In the genomic region with DNA sequence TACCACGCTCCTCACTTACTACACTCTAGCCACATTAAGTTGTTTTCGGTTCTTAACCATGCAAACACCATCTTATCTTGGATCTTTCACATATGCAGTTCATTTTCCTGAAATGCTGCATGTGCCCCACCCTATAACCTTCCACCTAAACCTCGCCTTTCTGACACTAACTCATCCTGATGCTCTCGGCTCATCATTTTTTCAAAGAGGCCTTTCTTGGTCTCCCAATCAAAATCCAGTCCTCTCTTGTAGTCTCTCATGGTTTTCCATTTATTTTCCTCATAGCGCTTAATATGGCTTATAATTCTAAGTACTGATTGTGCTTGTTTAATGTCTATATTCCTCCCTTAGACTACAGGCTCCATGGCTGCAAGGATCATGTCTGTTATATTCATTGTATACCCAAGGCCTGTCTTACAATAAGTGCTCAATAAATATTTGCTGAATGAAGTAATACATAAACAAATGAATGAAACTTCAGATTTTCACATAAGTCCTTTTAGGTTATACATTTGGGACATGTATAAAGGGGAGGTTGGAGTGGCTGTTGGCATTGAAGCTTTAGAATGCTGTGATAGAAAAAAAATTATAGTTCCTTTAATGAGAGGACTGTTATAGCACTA, we compare ENCODE assay signal across 1 cellular context.
A peak's percentile ranks its signal among the peaks of the same experiment; 100 is the strongest.
TF ChIP-seq lines count a peak whose summit lies in the region.

No MANE protein-coding gene starts in this region.

TF ChIP-seq in K562, 482 proteins besides CTCF, POLR2A, EP300 and RAD21 (continued from another document and continues in another):
- TF ChIP-seq ZNF347 (CRISPR knock-in tag; IDR thresholded peaks at IDR 0.05; ENCODE audit: low read depth) (no peak), ZFP36 (IDR thresholded peaks at IDR 0.05; ENCODE audit: low read depth, low read length, partially characterized antibody) (no peak), SAFB (IDR thresholded peaks at IDR 0.05; ENCODE audit: borderline replicate concordance, low read depth, low read length) (no peak), PRPF4 (IDR thresholded peaks at IDR 0.05; ENCODE audit: insufficient read depth, low read depth, low read length, poor library complexity, severe bottlenecking) (no peak), ZNF785 (CRISPR knock-in tag; IDR thresholded peaks at IDR 0.05) (no peak), HEY1 (CRISPR knock-in tag; IDR thresholded peaks at IDR 0.05; ENCODE audit: borderline replicate concordance) (no peak), CHD1 (IDR thresholded peaks at IDR 0.05; ENCODE audit: low read length) (no peak), ARID2 (IDR thresholded peaks at IDR 0.05) (no peak), SMC3 (conservative IDR thresholded peaks at IDR 0.05; ENCODE audit: insufficient read depth, low read depth, low read length) (no peak), PTTG1 (tag; IDR thresholded peaks at IDR 0.05; ENCODE audit: low read depth) (no peak), MCM7 (IDR thresholded peaks at IDR 0.05) (no peak), OTX1 (CRISPR knock-in tag; IDR thresholded peaks at IDR 0.05) (peak; percentile 87; the same call in 1 of the 2 replicates), SRSF7 (optimal IDR thresholded peaks at IDR 0.05; ENCODE audit: low read depth, low read length) (no peak)
- TF ChIP-seq, protein P1, sequence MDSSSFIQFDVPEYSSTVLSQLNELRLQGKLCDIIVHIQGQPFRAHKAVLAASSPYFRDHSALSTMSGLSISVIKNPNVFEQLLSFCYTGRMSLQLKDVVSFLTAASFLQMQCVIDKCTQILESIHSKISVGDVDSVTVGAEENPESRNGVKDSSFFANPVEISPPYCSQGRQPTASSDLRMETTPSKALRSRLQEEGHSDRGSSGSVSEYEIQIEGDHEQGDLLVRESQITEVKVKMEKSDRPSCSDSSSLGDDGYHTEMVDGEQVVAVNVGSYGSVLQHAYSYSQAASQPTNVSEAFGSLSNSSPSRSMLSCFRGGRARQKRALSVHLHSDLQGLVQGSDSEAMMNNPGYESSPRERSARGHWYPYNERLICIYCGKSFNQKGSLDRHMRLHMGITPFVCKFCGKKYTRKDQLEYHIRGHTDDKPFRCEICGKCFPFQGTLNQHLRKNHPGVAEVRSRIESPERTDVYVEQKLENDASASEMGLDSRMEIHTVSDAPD (CRISPR knock-in tag; IDR thresholded peaks at IDR 0.05) = no peak
- TF ChIP-seq, protein P2, sequence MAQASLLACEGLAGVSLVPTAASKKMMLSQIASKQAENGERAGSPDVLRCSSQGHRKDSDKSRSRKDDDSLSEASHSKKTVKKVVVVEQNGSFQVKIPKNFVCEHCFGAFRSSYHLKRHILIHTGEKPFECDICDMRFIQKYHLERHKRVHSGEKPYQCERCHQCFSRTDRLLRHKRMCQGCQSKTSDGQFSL (CRISPR knock-in tag; IDR thresholded peaks at IDR 0.05) = no peak
- TF ChIP-seq, protein P2 (tag; IDR thresholded peaks at IDR 0.05) = no peak
- TF ChIP-seq, protein P3, sequence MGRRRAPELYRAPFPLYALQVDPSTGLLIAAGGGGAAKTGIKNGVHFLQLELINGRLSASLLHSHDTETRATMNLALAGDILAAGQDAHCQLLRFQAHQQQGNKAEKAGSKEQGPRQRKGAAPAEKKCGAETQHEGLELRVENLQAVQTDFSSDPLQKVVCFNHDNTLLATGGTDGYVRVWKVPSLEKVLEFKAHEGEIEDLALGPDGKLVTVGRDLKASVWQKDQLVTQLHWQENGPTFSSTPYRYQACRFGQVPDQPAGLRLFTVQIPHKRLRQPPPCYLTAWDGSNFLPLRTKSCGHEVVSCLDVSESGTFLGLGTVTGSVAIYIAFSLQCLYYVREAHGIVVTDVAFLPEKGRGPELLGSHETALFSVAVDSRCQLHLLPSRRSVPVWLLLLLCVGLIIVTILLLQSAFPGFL (CRISPR knock-in tag; IDR thresholded peaks at IDR 0.05) = no peak
- TF ChIP-seq, protein P4, sequence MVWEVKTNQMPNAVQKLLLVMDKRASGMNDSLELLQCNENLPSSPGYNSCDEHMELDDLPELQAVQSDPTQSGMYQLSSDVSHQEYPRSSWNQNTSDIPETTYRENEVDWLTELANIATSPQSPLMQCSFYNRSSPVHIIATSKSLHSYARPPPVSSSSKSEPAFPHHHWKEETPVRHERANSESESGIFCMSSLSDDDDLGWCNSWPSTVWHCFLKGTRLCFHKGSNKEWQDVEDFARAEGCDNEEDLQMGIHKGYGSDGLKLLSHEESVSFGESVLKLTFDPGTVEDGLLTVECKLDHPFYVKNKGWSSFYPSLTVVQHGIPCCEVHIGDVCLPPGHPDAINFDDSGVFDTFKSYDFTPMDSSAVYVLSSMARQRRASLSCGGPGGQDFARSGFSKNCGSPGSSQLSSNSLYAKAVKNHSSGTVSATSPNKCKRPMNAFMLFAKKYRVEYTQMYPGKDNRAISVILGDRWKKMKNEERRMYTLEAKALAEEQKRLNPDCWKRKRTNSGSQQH (CRISPR knock-in tag; IDR thresholded peaks at IDR 0.05) = 0 out of 2 replicates have a peak, but pooled peaks have one; percentile 64
- TF ChIP-seq, protein P5, sequence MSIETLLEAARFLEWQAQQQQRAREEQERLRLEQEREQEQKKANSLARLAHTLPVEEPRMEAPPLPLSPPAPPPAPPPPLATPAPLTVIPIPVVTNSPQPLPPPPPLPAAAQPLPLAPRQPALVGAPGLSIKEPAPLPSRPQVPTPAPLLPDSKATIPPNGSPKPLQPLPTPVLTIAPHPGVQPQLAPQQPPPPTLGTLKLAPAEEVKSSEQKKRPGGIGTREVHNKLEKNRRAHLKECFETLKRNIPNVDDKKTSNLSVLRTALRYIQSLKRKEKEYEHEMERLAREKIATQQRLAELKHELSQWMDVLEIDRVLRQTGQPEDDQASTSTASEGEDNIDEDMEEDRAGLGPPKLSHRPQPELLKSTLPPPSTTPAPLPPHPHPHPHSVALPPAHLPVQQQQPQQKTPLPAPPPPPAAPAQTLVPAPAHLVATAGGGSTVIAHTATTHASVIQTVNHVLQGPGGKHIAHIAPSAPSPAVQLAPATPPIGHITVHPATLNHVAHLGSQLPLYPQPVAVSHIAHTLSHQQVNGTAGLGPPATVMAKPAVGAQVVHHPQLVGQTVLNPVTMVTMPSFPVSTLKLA (conservative IDR thresholded peaks at IDR 0.05) = no peak
- TF ChIP-seq, protein P6, sequence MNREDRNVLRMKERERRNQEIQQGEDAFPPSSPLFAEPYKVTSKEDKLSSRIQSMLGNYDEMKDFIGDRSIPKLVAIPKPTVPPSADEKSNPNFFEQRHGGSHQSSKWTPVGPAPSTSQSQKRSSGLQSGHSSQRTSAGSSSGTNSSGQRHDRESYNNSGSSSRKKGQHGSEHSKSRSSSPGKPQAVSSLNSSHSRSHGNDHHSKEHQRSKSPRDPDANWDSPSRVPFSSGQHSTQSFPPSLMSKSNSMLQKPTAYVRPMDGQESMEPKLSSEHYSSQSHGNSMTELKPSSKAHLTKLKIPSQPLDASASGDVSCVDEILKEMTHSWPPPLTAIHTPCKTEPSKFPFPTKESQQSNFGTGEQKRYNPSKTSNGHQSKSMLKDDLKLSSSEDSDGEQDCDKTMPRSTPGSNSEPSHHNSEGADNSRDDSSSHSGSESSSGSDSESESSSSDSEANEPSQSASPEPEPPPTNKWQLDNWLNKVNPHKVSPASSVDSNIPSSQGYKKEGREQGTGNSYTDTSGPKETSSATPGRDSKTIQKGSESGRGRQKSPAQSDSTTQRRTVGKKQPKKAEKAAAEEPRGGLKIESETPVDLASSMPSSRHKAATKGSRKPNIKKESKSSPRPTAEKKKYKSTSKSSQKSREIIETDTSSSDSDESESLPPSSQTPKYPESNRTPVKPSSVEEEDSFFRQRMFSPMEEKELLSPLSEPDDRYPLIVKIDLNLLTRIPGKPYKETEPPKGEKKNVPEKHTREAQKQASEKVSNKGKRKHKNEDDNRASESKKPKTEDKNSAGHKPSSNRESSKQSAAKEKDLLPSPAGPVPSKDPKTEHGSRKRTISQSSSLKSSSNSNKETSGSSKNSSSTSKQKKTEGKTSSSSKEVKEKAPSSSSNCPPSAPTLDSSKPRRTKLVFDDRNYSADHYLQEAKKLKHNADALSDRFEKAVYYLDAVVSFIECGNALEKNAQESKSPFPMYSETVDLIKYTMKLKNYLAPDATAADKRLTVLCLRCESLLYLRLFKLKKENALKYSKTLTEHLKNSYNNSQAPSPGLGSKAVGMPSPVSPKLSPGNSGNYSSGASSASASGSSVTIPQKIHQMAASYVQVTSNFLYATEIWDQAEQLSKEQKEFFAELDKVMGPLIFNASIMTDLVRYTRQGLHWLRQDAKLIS (CRISPR knock-in tag; IDR thresholded peaks at IDR 0.05) = no peak
- TF ChIP-seq, protein P7, sequence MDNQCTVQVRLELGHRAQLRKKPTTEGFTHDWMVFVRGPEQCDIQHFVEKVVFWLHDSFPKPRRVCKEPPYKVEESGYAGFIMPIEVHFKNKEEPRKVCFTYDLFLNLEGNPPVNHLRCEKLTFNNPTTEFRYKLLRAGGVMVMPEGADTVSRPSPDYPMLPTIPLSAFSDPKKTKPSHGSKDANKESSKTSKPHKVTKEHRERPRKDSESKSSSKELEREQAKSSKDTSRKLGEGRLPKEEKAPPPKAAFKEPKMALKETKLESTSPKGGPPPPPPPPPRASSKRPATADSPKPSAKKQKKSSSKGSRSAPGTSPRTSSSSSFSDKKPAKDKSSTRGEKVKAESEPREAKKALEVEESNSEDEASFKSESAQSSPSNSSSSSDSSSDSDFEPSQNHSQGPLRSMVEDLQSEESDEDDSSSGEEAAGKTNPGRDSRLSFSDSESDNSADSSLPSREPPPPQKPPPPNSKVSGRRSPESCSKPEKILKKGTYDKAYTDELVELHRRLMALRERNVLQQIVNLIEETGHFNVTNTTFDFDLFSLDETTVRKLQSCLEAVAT (IDR thresholded peaks at IDR 0.05) = peak; percentile 21 to 52; a peak in 2 of 4 replicates
- TF ChIP-seq, protein P8, sequence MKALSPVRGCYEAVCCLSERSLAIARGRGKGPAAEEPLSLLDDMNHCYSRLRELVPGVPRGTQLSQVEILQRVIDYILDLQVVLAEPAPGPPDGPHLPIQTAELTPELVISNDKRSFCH (CRISPR knock-in tag; IDR thresholded peaks at IDR 0.05) = no peak
- TF ChIP-seq, protein P8 (tag; IDR thresholded peaks at IDR 0.05) = peak; percentile 65; the same call in 1 of the 2 replicates
- TF ChIP-seq, protein P9, sequence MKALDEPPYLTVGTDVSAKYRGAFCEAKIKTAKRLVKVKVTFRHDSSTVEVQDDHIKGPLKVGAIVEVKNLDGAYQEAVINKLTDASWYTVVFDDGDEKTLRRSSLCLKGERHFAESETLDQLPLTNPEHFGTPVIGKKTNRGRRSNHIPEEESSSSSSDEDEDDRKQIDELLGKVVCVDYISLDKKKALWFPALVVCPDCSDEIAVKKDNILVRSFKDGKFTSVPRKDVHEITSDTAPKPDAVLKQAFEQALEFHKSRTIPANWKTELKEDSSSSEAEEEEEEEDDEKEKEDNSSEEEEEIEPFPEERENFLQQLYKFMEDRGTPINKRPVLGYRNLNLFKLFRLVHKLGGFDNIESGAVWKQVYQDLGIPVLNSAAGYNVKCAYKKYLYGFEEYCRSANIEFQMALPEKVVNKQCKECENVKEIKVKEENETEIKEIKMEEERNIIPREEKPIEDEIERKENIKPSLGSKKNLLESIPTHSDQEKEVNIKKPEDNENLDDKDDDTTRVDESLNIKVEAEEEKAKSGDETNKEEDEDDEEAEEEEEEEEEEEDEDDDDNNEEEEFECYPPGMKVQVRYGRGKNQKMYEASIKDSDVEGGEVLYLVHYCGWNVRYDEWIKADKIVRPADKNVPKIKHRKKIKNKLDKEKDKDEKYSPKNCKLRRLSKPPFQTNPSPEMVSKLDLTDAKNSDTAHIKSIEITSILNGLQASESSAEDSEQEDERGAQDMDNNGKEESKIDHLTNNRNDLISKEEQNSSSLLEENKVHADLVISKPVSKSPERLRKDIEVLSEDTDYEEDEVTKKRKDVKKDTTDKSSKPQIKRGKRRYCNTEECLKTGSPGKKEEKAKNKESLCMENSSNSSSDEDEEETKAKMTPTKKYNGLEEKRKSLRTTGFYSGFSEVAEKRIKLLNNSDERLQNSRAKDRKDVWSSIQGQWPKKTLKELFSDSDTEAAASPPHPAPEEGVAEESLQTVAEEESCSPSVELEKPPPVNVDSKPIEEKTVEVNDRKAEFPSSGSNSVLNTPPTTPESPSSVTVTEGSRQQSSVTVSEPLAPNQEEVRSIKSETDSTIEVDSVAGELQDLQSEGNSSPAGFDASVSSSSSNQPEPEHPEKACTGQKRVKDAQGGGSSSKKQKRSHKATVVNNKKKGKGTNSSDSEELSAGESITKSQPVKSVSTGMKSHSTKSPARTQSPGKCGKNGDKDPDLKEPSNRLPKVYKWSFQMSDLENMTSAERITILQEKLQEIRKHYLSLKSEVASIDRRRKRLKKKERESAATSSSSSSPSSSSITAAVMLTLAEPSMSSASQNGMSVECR (CRISPR knock-in tag; IDR thresholded peaks at IDR 0.05) = no peak
- TF ChIP-seq, protein P10, sequence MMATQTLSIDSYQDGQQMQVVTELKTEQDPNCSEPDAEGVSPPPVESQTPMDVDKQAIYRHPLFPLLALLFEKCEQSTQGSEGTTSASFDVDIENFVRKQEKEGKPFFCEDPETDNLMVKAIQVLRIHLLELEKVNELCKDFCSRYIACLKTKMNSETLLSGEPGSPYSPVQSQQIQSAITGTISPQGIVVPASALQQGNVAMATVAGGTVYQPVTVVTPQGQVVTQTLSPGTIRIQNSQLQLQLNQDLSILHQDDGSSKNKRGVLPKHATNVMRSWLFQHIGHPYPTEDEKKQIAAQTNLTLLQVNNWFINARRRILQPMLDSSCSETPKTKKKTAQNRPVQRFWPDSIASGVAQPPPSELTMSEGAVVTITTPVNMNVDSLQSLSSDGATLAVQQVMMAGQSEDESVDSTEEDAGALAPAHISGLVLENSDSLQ (IDR thresholded peaks at IDR 0.05) = 0 out of 2 replicates have a peak, but pooled peaks have one; percentile 8
- TF ChIP-seq, protein P11, sequence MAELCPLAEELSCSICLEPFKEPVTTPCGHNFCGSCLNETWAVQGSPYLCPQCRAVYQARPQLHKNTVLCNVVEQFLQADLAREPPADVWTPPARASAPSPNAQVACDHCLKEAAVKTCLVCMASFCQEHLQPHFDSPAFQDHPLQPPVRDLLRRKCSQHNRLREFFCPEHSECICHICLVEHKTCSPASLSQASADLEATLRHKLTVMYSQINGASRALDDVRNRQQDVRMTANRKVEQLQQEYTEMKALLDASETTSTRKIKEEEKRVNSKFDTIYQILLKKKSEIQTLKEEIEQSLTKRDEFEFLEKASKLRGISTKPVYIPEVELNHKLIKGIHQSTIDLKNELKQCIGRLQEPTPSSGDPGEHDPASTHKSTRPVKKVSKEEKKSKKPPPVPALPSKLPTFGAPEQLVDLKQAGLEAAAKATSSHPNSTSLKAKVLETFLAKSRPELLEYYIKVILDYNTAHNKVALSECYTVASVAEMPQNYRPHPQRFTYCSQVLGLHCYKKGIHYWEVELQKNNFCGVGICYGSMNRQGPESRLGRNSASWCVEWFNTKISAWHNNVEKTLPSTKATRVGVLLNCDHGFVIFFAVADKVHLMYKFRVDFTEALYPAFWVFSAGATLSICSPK (IDR thresholded peaks at IDR 0.05; ENCODE audit: borderline replicate concordance) = no peak; the same call in 1 of the 2 replicates
- TF ChIP-seq, protein P12, sequence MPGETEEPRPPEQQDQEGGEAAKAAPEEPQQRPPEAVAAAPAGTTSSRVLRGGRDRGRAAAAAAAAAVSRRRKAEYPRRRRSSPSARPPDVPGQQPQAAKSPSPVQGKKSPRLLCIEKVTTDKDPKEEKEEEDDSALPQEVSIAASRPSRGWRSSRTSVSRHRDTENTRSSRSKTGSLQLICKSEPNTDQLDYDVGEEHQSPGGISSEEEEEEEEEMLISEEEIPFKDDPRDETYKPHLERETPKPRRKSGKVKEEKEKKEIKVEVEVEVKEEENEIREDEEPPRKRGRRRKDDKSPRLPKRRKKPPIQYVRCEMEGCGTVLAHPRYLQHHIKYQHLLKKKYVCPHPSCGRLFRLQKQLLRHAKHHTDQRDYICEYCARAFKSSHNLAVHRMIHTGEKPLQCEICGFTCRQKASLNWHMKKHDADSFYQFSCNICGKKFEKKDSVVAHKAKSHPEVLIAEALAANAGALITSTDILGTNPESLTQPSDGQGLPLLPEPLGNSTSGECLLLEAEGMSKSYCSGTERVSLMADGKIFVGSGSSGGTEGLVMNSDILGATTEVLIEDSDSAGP (CRISPR knock-in tag; IDR thresholded peaks at IDR 0.05) = no peak
